ENCODE assay signal across 8 cellular contexts in genomic region chr1:46247433-46248121, GRCh38. TPM values are rescaled to one million over a fixed set of nuclear protein-coding genes. Genes with fewer than 3 reads are reported as not detected.
DNase-seq lines count a peak whose midpoint lies in the region; ATAC-seq and TF ChIP-seq lines count a peak whose summit lies in the region.

Gene RAD54L (plus strand): TSS chr1:46247763. CDS start chr1:46248406, 643 bp downstream.

- TF ChIP-seq POLR2A in Peyer's patch (IDR thresholded peaks at IDR 0.05) (no peak), esophagus muscularis mucosa (IDR thresholded peaks at IDR 0.05; ENCODE audit: low read depth) (no peak)

- no peaks in the 10 kb centered on the region for H3K9me3 Mint-ChIP-seq in activated T-cell treated with anti-CD3 and anti-CD28 coated beads, Interleukin-2, amount 50 U/mL, for 4 hours

- H3K27ac ChIP-seq in KOPT-K1 (ENCODE audit: low read depth, low read length, poor library complexity, severe bottlenecking) (peak within 1 kb of the TSS; percentile 88), Peyer's patch (peak within 1 kb of the TSS; percentile 44 to 83 (median 52)), esophagus muscularis mucosa (replicated peaks in 1 of 4) (peak within 1 kb of the TSS; percentile 48 to 67 (median 56))

- H3K36me3 Mint-ChIP-seq in activated T-cell treated with anti-CD3 and anti-CD28 coated beads, Interleukin-2, amount 50 U/mL, for 4 hours (ENCODE audit: insufficient read depth): peaks cover 4% of the 10 kb centered on the region

- peaks cover 0 to 15% (median 3%) of the 10 kb centered on the region in 4 donors for H3K4me1 ChIP-seq in Peyer's patch
- peaks cover 11 to 20% (median 17%) of the 10 kb centered on the region in 4 donors for H3K4me1 ChIP-seq in esophagus muscularis mucosa

- H3K4me3 ChIP-seq in Peyer's patch: peak within 1 kb of the TSS; percentile 46 to 69 (median 61)
- peak within 1 kb of the TSS; percentile 55 to 82 (median 68) for H3K4me3 ChIP-seq in esophagus muscularis mucosa

- no peaks in the 10 kb centered on the region for H3K9me3 ChIP-seq in KOPT-K1 (ENCODE audit: insufficient read depth, low read length, poor library complexity, severe bottlenecking)
- H3K9me3 ChIP-seq in Peyer's patch: no peaks in the 10 kb centered on the region
- H3K9me3 ChIP-seq in esophagus muscularis mucosa: no peaks in the 10 kb centered on the region

- no peak for TF ChIP-seq CTCF in Peyer's patch (IDR thresholded peaks at IDR 0.05)
- TF ChIP-seq CTCF in esophagus muscularis mucosa (IDR thresholded peaks at IDR 0.05): no peak

- DNase-seq in DMS79 treated with DMSO at 0.1 percent for 48 hours (lab: John Stamatoyannopoulos, UW): peak; percentile 99
- DNase-seq in Peyer's patch: peak; percentile 98 to 99 (median 98)
- DNase-seq in activated T-cell treated with anti-CD3 and anti-CD28 coated beads, Interleukin-2, amount 50 U/mL, for 4 hours: peak; percentile 95
- DNase-seq in esophagus muscularis mucosa (ENCODE audit: extremely low spot score): peak; percentile 99
- peak; percentile 99 for DNase-seq in myocyte (ENCODE audit: low read depth)
- DNase-seq in stimulated activated CD8-positive, alpha-beta memory T cell treated with anti-CD3 and anti-CD28 coated beads, Interleukin-7, amount 100 ng/mL, for 4 hours (ENCODE audit: low read depth in 2 of 2): peak; percentile 93 to 95

- 3% methylated on average over 26 of the region's 50 CpGs for WGBS in esophagus muscularis mucosa

- no peaks in the 10 kb centered on the region for H3K27me3 ChIP-seq in Peyer's patch
- H3K27me3 ChIP-seq in esophagus muscularis mucosa: no peaks in the 10 kb centered on the region

- TF ChIP-seq EP300 in esophagus muscularis mucosa (IDR thresholded peaks at IDR 0.05): no peak

- peaks cover 37% of the 10 kb centered on the region for H3K36me3 ChIP-seq in KOPT-K1 (ENCODE audit: insufficient read depth, low read length)
- no peaks in the 10 kb centered on the region for H3K36me3 ChIP-seq in Peyer's patch
- H3K36me3 ChIP-seq in esophagus muscularis mucosa: no peaks in the 10 kb centered on the region

- intact Hi-C loops in esophagus muscularis mucosa (cut with DNase I): no loop called here

- H3K4me1 Mint-ChIP-seq in activated T-cell treated with anti-CD3 and anti-CD28 coated beads, Interleukin-2, amount 50 U/mL, for 4 hours (ENCODE audit: low read depth): peaks cover 10% of the 10 kb centered on the region

- H3K27me3 Mint-ChIP-seq in activated T-cell treated with anti-CD3 and anti-CD28 coated beads, Interleukin-2, amount 50 U/mL, for 4 hours (ENCODE audit: low read depth): no peaks in the 10 kb centered on the region

- H3K4me3 Mint-ChIP-seq in activated T-cell treated with anti-CD3 and anti-CD28 coated beads, Interleukin-2, amount 50 U/mL, for 4 hours: peak within 1 kb of the TSS; percentile 92

- peak; percentile 97 for ATAC-seq in GM21786 (IDR thresholded peaks at IDR 0.05; ENCODE audit: unreplicated experiment)
- peak; percentile 95 to 97 for ATAC-seq in activated T-cell treated with anti-CD3 and anti-CD28 coated beads, Interleukin-2, amount 50 U/mL, for 4 hours

RNA-seq across cellular contexts. Expression of gene RAD54L, which starts in this region (rescaled TPM):
- 10 to 100 TPM in 2 of 4 donors, 1 to 10 TPM in 2; 3.9 to 71.8 (median 10.3) TPM for total RNA-seq in Peyer's patch
- total RNA-seq in activated T-cell treated with anti-CD3 and anti-CD28 coated beads, Interleukin-2, amount 50 U/mL, for 4 hours: 10 to 100 TPM; 24.5 to 32.8 (median 28.6) TPM
- 1 to 10 TPM in 1 of 4 donors, not detected in 3; 1.2 TPM for total RNA-seq in esophagus muscularis mucosa
- total RNA-seq in myocyte: 0.52 and 0.59 TPM in 2 replicates
- polyA plus RNA-seq in myocyte (2012): 0.30 TPM

Comparison
In these comparisons a context has a peak if more than half of its experiments do, and no peak if none do; other contexts are left out.
1. Peak in every context shown above with its lines: DNase-seq, ATAC-seq, H3K4me3 ChIP-seq and H3K27ac ChIP-seq.
2. Peak in DNase-seq in myocyte; RNA of the gene not detected or under 1 TPM.